In genomic region chr5:23318166-23318565, GRCh38 we compare ENCODE assay signal across 28 cellular contexts.
"Had no signal": no experiment of that assay in that cellular context is flagged by ENCODE, and none has a peak within 500 bp of the region (broad histone marks: within the 10 kb centered on the region; RNA-seq: fewer than 3 reads in every experiment).

No MANE protein-coding gene starts in this region.

- H3K9me3 Mint-ChIP-seq: brain; dendritic cell treated with granulocyte-macrophage colony-stimulating factor and Interleukin-4, amounts not matched to agents 40 ng/mL and 50 ng/mL, for 4 days had no signal

- H3K4me3 ChIP-seq: ascending aorta, breast epithelium, coronary artery, dorsolateral prefrontal cortex, esophagus muscularis mucosa had no signal

- H3K27me3 ChIP-seq: ascending aorta, breast epithelium, dorsolateral prefrontal cortex, esophagus muscularis mucosa had no signal

- H3K27me3 Mint-ChIP-seq: activated CD4-positive, alpha-beta memory T cell treated with anti-CD3 and anti-CD28 coated beads, Interleukin-2, amount 10 ng/mL, durations not matched to agents 7 days and 5 days; activated CD4-positive, alpha-beta T cell treated with anti-CD3 and anti-CD28 coated beads, Interleukin-2, amount 10 ng/mL, durations not matched to agents 7 days and 5 days; activated naive CD4-positive, alpha-beta T cell treated with anti-CD3 and anti-CD28 coated beads, Interleukin-2, amount 10 ng/mL, durations not matched to agents 7 days and 5 days; activated naive CD8-positive, alpha-beta T cell treated with anti-CD3 and anti-CD28 coated beads, Interleukin-2, amount 10 ng/mL, durations not matched to agents 7 days and 5 days; activated T-cell treated with anti-CD3 and anti-CD28 coated beads, Interleukin-2, amount 50 U/mL, for 24 hours; central memory CD8-positive, alpha-beta T cell; dendritic cell treated with granulocyte-macrophage colony-stimulating factor and Interleukin-4, amounts not matched to agents 40 ng/mL and 50 ng/mL, for 4 days had no signal

- H3K9me3 ChIP-seq: ascending aorta, breast epithelium, esophagus muscularis mucosa had no signal

- DNase-seq: activated CD4-positive, alpha-beta memory T cell treated with anti-CD3 and anti-CD28 coated beads, Interleukin-2, amount 10 ng/mL, durations not matched to agents 7 days and 5 days; activated CD4-positive, alpha-beta T cell treated with anti-CD3 and anti-CD28 coated beads for 4 hours; activated CD4-positive, alpha-beta T cell treated with anti-CD3 and anti-CD28 coated beads, Interleukin-2, amount 10 ng/mL, durations not matched to agents 7 days and 5 days; activated CD4-positive, alpha-beta T cell treated with anti-CD3 and anti-CD28 coated beads, Interleukin-2, amount 50 U/mL, for 4 hours; activated CD4-positive, CD25-positive, alpha-beta regulatory T cell; activated CD4-positive, CD25-positive, alpha-beta regulatory T cell treated with anti-CD3 and anti-CD28 coated beads, Interleukin-2, amount 50 U/mL, for 72 hours; activated CD8-positive, alpha-beta memory T cell treated with anti-CD3 and anti-CD28 coated beads, Interleukin-2, amount 50 U/mL, for 48 hours; activated gamma-delta T cell; activated naive CD4-positive, alpha-beta T cell; activated naive CD4-positive, alpha-beta T cell treated with anti-CD3 and anti-CD28 coated beads, Interleukin-2, amount 10 ng/mL, durations not matched to agents 7 days and 5 days; activated naive CD8-positive, alpha-beta T cell treated with anti-CD3 and anti-CD28 coated beads, Interleukin-2, amount 10 ng/mL, durations not matched to agents 7 days and 5 days; activated T-cell treated with anti-CD3 and anti-CD28 coated beads for 4 hours; activated T-cell treated with anti-CD3 and anti-CD28 coated beads, Interleukin-2, amount 50 U/mL, for 24 hours; activated T-cell treated with anti-CD3 and anti-CD28 coated beads, Interleukin-2, amount 50 U/mL, for 72 hours; dorsolateral prefrontal cortex; effector memory CD4-positive, alpha-beta T cell; endodermal cell; erythroblast; head of caudate nucleus; T-helper 2 cell had no signal

- H3K4me1 ChIP-seq: ascending aorta, breast epithelium, esophagus muscularis mucosa had no signal

- H3K4me3 Mint-ChIP-seq: activated CD4-positive, alpha-beta memory T cell treated with anti-CD3 and anti-CD28 coated beads, Interleukin-2, amount 10 ng/mL, durations not matched to agents 7 days and 5 days; activated CD4-positive, alpha-beta T cell treated with anti-CD3 and anti-CD28 coated beads, Interleukin-2, amount 10 ng/mL, durations not matched to agents 7 days and 5 days; activated naive CD4-positive, alpha-beta T cell treated with anti-CD3 and anti-CD28 coated beads, Interleukin-2, amount 10 ng/mL, durations not matched to agents 7 days and 5 days; activated naive CD8-positive, alpha-beta T cell treated with anti-CD3 and anti-CD28 coated beads, Interleukin-2, amount 10 ng/mL, durations not matched to agents 7 days and 5 days; activated T-cell treated with anti-CD3 and anti-CD28 coated beads, Interleukin-2, amount 50 U/mL, for 24 hours; activated T-cell treated with anti-CD3 and anti-CD28 coated beads, Interleukin-2, amount 50 U/mL, for 72 hours; brain; central memory CD8-positive, alpha-beta T cell; dendritic cell treated with granulocyte-macrophage colony-stimulating factor and Interleukin-4, amounts not matched to agents 40 ng/mL and 50 ng/mL, for 4 days; endodermal cell had no signal

- ATAC-seq: activated naive CD4-positive, alpha-beta T cell treated with anti-CD3 and anti-CD28 coated beads, Interleukin-2, amount 50 U/mL, for 72 hours; activated T-cell treated with anti-CD3 and anti-CD28 coated beads, Interleukin-2, amount 50 U/mL, for 72 hours had no signal

- H3K36me3 Mint-ChIP-seq: activated naive CD4-positive, alpha-beta T cell treated with anti-CD3 and anti-CD28 coated beads, Interleukin-2, amount 10 ng/mL, durations not matched to agents 7 days and 5 days; activated naive CD8-positive, alpha-beta T cell treated with anti-CD3 and anti-CD28 coated beads, Interleukin-2, amount 10 ng/mL, durations not matched to agents 7 days and 5 days; brain had no signal

- H3K27ac ChIP-seq: ascending aorta, breast epithelium, coronary artery, dorsolateral prefrontal cortex, esophagus muscularis mucosa had no signal

- H3K4me1 Mint-ChIP-seq: activated CD4-positive, alpha-beta memory T cell treated with anti-CD3 and anti-CD28 coated beads, Interleukin-2, amount 10 ng/mL, durations not matched to agents 7 days and 5 days; activated CD4-positive, alpha-beta T cell treated with anti-CD3 and anti-CD28 coated beads, Interleukin-2, amount 10 ng/mL, durations not matched to agents 7 days and 5 days; activated naive CD4-positive, alpha-beta T cell treated with anti-CD3 and anti-CD28 coated beads, Interleukin-2, amount 10 ng/mL, durations not matched to agents 7 days and 5 days; activated naive CD8-positive, alpha-beta T cell treated with anti-CD3 and anti-CD28 coated beads, Interleukin-2, amount 10 ng/mL, durations not matched to agents 7 days and 5 days; central memory CD8-positive, alpha-beta T cell had no signal

- H3K27ac Mint-ChIP-seq: activated CD4-positive, alpha-beta memory T cell treated with anti-CD3 and anti-CD28 coated beads, Interleukin-2, amount 10 ng/mL, durations not matched to agents 7 days and 5 days; activated CD4-positive, alpha-beta T cell treated with anti-CD3 and anti-CD28 coated beads, Interleukin-2, amount 10 ng/mL, durations not matched to agents 7 days and 5 days; activated naive CD4-positive, alpha-beta T cell treated with anti-CD3 and anti-CD28 coated beads, Interleukin-2, amount 10 ng/mL, durations not matched to agents 7 days and 5 days; activated naive CD4-positive, alpha-beta T cell treated with anti-CD3 and anti-CD28 coated beads, Interleukin-2, amount 50 U/mL, for 72 hours; activated naive CD8-positive, alpha-beta T cell treated with anti-CD3 and anti-CD28 coated beads, Interleukin-2, amount 10 ng/mL, durations not matched to agents 7 days and 5 days; activated T-cell treated with anti-CD3 and anti-CD28 coated beads, Interleukin-2, amount 50 U/mL, for 24 hours; activated T-cell treated with anti-CD3 and anti-CD28 coated beads, Interleukin-2, amount 50 U/mL, for 72 hours; brain; dendritic cell treated with granulocyte-macrophage colony-stimulating factor and Interleukin-4, amounts not matched to agents 40 ng/mL and 50 ng/mL, for 4 days; endodermal cell had no signal

- H3K36me3 ChIP-seq: ascending aorta, breast epithelium, esophagus muscularis mucosa had no signal
